Comparison of ENCODE assay signal across 8 cellular contexts in genomic region chr5:141521244-141521781, GRCh38. TPM values are rescaled to one million over a fixed set of nuclear protein-coding genes. Genes with fewer than 3 reads are reported as not detected.
A peak's percentile ranks its signal among the peaks of the same experiment; 100 is the strongest.
DNase-seq lines count a peak whose midpoint lies in the region; FAIRE-seq and TF ChIP-seq lines count a peak whose summit lies in the region.
"Had no signal": no experiment of that assay in that cellular context is flagged by ENCODE, and none has a peak within 500 bp of the region (broad histone marks: within the 10 kb centered on the region; RNA-seq: fewer than 3 reads in every experiment).

No MANE protein-coding gene starts in this region.

- no peak for TF ChIP-seq CTCF in endothelial cell (IDR thresholded peaks at IDR 0.05; ENCODE audit: unreplicated experiment)
- TF ChIP-seq CTCF in kidney (IDR thresholded peaks at IDR 0.05; ENCODE audit: borderline replicate concordance, extremely low read depth, insufficient read depth): no peak

- FAIRE-seq in kidney (lab: Jason Lieb, UNC): no peak
- FAIRE-seq: TTC549 had no signal

- H3K9me3 ChIP-seq in muscle layer of colon (ENCODE audit: low read length) (no peaks in the 10 kb centered on the region), kidney (ENCODE audit: control insufficient read depth in 1 of 2, low read length in 2 of 2) (no peaks in the 10 kb centered on the region)

- H3K4me1 ChIP-seq in muscle layer of colon (ENCODE audit: insufficient read depth, low read length): peaks cover 26% of the 10 kb centered on the region
- peaks cover 7 to 10% of the 10 kb centered on the region in 2 donors for H3K4me1 ChIP-seq in kidney (ENCODE audit: control insufficient read depth in 1 of 2, insufficient read depth in 1 of 2, low read depth in 1 of 2, low read length in 2 of 2)

- H3K4me3 ChIP-seq in muscle layer of colon (ENCODE audit: low read depth in 1 of 2, low read length in 2 of 2) (no peak overlapping the region), kidney (ENCODE audit: low read length in 2 of 2) (no peak overlapping the region)

- intact Hi-C loops in kidney (cut with DNase I): no loop called here

- peak overlapping the region; percentile 14 for H3K4me3 Mint-ChIP-seq in endothelial cell (ENCODE audit: unreplicated experiment)

- H3K27ac Mint-ChIP-seq in endothelial cell (ENCODE audit: unreplicated experiment): peak overlapping the region; percentile 82

- H3K27me3 ChIP-seq in muscle layer of colon (ENCODE audit: control insufficient read depth in 1 of 2, insufficient read depth in 2 of 2, low read length in 2 of 2): no peaks in the 10 kb centered on the region

- DNase-seq in HK-2 (ENCODE audit: unreplicated experiment) (peak; percentile 38), RPMI7951 (ENCODE audit: low read depth) (peak; percentile 100), endothelial cell (ENCODE audit: low spot score) (no peak), iPS-NIHi7 (ENCODE audit: extremely low spot score) (no peak), kidney (no peak), iPS-NIHi11 (ENCODE audit: low spot score) (no peak)

- H3K9ac ChIP-seq in muscle layer of colon (ENCODE audit: low read length) (no peak overlapping the region), kidney (ENCODE audit: low read length in 2 of 2) (no peak overlapping the region)

- H3K36me3 Mint-ChIP-seq in endothelial cell (ENCODE audit: low read depth, unreplicated experiment): peaks cover 58% of the 10 kb centered on the region

- H3K27ac ChIP-seq in muscle layer of colon (ENCODE audit: low read depth, low read length) (peak overlapping the region; percentile 20), kidney (ENCODE audit: low read depth in 2 of 2, low read length in 2 of 2) (peak overlapping the region in 1 of 2 donors; percentile 36)

- H3K4me1 Mint-ChIP-seq in endothelial cell (ENCODE audit: unreplicated experiment): peaks cover 52% of the 10 kb centered on the region

- H3K36me3 ChIP-seq in muscle layer of colon (ENCODE audit: insufficient read depth, low read length) (peaks cover 12% of the 10 kb centered on the region), kidney (ENCODE audit: control insufficient read depth in 1 of 2, insufficient read depth in 2 of 2, low read length in 2 of 2) (peaks cover 31 to 58% of the 10 kb centered on the region in 2 donors)

- no peaks in the 10 kb centered on the region for H3K9me3 Mint-ChIP-seq in endothelial cell (ENCODE audit: unreplicated experiment)

- H3K27me3 Mint-ChIP-seq in endothelial cell (ENCODE audit: unreplicated experiment): peaks cover 3% of the 10 kb centered on the region

RNA-seq across cellular contexts. Expression of gene PCDHGC5, which starts 32.4 kb away (rescaled TPM):
- 1.1 and 1.2 TPM in 2 replicates for total RNA-seq in RPMI7951 (2014; rRNA removed; shearing (Covaris generic))
- 2.9 TPM for total RNA-seq in endothelial cell (ENCODE audit: unreplicated experiment)
- 1.4 TPM for total RNA-seq in kidney
- not detected for polyA plus RNA-seq in kidney (ENCODE audit: insufficient read depth, low read depth, low replicate concordance)

RNA-seq across cellular contexts. Expression of gene PCDHGC4, which starts 36.5 kb away (rescaled TPM):
- 0.78 and 1.1 TPM in 2 replicates for total RNA-seq in RPMI7951 (2014; rRNA removed; shearing (Covaris generic))
- 3.5 TPM for total RNA-seq in endothelial cell (ENCODE audit: unreplicated experiment)
- 1.5 TPM for total RNA-seq in kidney
- polyA plus RNA-seq in kidney (ENCODE audit: insufficient read depth, low read depth, low replicate concordance): not detected

RNA-seq across cellular contexts. Expression of gene PCDHGC3, which starts 45.5 kb away (rescaled TPM):
- 75.6 and 81.8 TPM in 2 replicates for total RNA-seq in RPMI7951 (2014; rRNA removed; shearing (Covaris generic))
- total RNA-seq in endothelial cell (ENCODE audit: unreplicated experiment) (68.2 TPM), kidney (51.5 TPM)
- polyA plus RNA-seq in kidney (ENCODE audit: insufficient read depth, low read depth, low replicate concordance): 41.0 TPM

Comparison
In these comparisons a context has a peak if more than half of its experiments do, and no peak if none do; other contexts are left out.
1. DNase-seq: peak in HK-2 (single experiment) and RPMI7951 (single experiment); none in endothelial cell (single experiment), iPS-NIHi7 (single experiment), kidney (single experiment) and iPS-NIHi11 (single experiment).